Comparison of ENCODE assay signal across 19 cellular contexts in the genomic region with DNA sequence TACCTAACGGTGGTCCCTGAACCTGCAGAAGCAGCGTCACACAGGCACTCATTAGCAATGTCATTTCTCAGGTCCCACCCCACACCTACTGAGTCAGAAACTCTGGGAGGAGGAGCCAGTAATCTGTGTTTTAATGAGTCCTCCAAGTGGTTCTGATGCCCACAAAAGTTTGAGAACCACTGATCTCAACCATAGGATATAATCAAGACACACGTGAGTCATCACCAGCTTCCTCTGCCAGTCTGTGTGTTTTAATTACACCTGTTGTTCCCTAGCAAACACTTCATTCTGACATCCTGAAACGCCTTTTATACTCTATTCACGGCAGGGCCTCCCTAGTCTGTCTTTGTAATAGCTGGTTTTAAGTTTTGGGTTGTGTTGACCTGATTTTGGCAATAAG.
"Had no signal": no experiment of that assay in that cellular context is flagged by ENCODE, and none has a peak within 500 bp of the region (broad histone marks: within the 10 kb centered on the region; RNA-seq: fewer than 3 reads in every experiment).

No MANE protein-coding gene starts in this region.

- H3K27ac ChIP-seq: body of pancreas, left lung, sigmoid colon, testis had no signal

- H3K36me3 Mint-ChIP-seq: activated naive CD4-positive, alpha-beta T cell treated with anti-CD3 and anti-CD28 coated beads, Interleukin-2, amount 50 U/mL, for 72 hours had no signal

- H3K4me3 ChIP-seq: body of pancreas, left lung, sigmoid colon, testis had no signal

- H3K9me3 Mint-ChIP-seq: activated naive CD4-positive, alpha-beta T cell treated with anti-CD3 and anti-CD28 coated beads, Interleukin-2, amount 50 U/mL, for 72 hours; activated T-cell treated with anti-CD3 and anti-CD28 coated beads, Interleukin-2, amount 50 U/mL, for 4 hours; nephron progenitor cell; stimulated activated naive CD8-positive, alpha-beta T cell treated with anti-CD3 and anti-CD28 coated beads, Interleukin-15, Interleukin-2, amounts not matched to agents 100 ng/mL and 50 ng/mL, for 24 hours had no signal

- DNase-seq: activated CD4-positive, alpha-beta T cell treated with anti-CD3 and anti-CD28 coated beads for 48 hours; activated effector memory CD4-positive, alpha-beta T cell treated with anti-CD3 and anti-CD28 coated beads, Interleukin-2, amount 50 U/mL, for 16 hours; activated T-cell treated with anti-CD3 and anti-CD28 coated beads, Interleukin-2, amount 50 U/mL, for 4 hours; amniotic stem cell; body of pancreas; central memory CD4-positive, alpha-beta T cell; cortex of kidney; effector CD8-positive, alpha-beta T cell; foreskin melanocyte; head of caudate nucleus; islet precursor cell; left lung; mesenchymal stem cell; nephron progenitor cell; sigmoid colon; stimulated activated CD4-positive, alpha-beta T cell treated with anti-CD3 and anti-CD28 coated beads, Interleukin-12 subunit alpha, Interleukin-12 subunit beta, amount 100 ng/mL, for 4 hours; testis had no signal

- H3K27me3 ChIP-seq: body of pancreas, left lung, sigmoid colon, testis had no signal

- ATAC-seq: activated T-cell treated with anti-CD3 and anti-CD28 coated beads, Interleukin-2, amount 50 U/mL, for 4 hours; body of pancreas; left lung had no signal

- H3K4me3 Mint-ChIP-seq: activated T-cell treated with anti-CD3 and anti-CD28 coated beads, Interleukin-2, amount 50 U/mL, for 4 hours; nephron progenitor cell; stimulated activated naive CD8-positive, alpha-beta T cell treated with anti-CD3 and anti-CD28 coated beads, Interleukin-15, Interleukin-2, amounts not matched to agents 100 ng/mL and 50 ng/mL, for 24 hours had no signal

- H3K36me3 ChIP-seq: left lung, sigmoid colon had no signal

- H3K9me3 ChIP-seq: body of pancreas, left lung, sigmoid colon, testis had no signal

- H3K4me1 ChIP-seq: body of pancreas had no signal

- H3K27ac Mint-ChIP-seq: activated naive CD4-positive, alpha-beta T cell treated with anti-CD3 and anti-CD28 coated beads, Interleukin-2, amount 50 U/mL, for 72 hours; nephron progenitor cell; stimulated activated naive CD8-positive, alpha-beta T cell treated with anti-CD3 and anti-CD28 coated beads, Interleukin-15, Interleukin-2, amounts not matched to agents 100 ng/mL and 50 ng/mL, for 24 hours had no signal
